ENCODE assay signal across 25 cellular contexts in the genomic region with DNA sequence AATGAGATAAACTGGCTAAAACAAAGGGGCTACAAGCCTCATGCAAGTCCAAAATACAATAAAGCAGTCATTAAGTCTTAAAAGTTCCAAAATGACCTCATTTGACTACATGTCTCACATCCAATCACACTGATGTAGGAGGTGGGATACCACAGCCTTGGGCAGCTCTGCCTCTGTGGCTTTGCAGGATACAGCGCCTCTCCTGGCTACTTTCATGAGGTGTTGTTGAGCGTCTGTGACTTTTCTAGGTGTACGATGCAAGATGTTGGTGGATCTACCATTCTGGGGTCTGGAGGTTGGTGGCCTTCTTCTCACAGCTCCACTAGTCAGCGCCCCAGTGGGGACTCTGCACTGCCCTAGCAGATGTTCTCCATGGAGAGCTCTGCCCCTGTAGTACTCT.
"Had no signal": no experiment of that assay in that cellular context is flagged by ENCODE, and none has a peak within 500 bp of the region (broad histone marks: within the 10 kb centered on the region; RNA-seq: fewer than 3 reads in every experiment).

No MANE protein-coding gene starts in this region.

- H3K27ac ChIP-seq: coronary artery, dorsolateral prefrontal cortex, epithelial cell of prostate, esophagus squamous epithelium, gastrocnemius medialis, heart right ventricle, left lung, lower lobe of right lung had no signal

- H3K27me3 ChIP-seq: dorsolateral prefrontal cortex, esophagus squamous epithelium, gastrocnemius medialis, heart right ventricle, left lung had no signal

- H3K4me1 ChIP-seq: esophagus squamous epithelium, gastrocnemius medialis, heart right ventricle, left lung, lower lobe of right lung had no signal

- ATAC-seq: esophagus mucosa; gastrocnemius medialis; heart right ventricle; left cardiac atrium; left lung; left ventricle myocardium superior; lower lobe of right lung; mucosa of descending colon; naive thymus-derived CD8-positive, alpha-beta T cell had no signal

- H3K4me3 Mint-ChIP-seq: mesothelial cell of epicardium; naive B cell; naive thymus-derived CD8-positive, alpha-beta T cell had no signal

- H3K27me3 Mint-ChIP-seq: naive B cell; naive thymus-derived CD8-positive, alpha-beta T cell had no signal

- H3K36me3 Mint-ChIP-seq: mesothelial cell of epicardium, naive B cell had no signal

- H3K4me1 Mint-ChIP-seq: mesothelial cell of epicardium; naive B cell; naive thymus-derived CD8-positive, alpha-beta T cell had no signal

- DNase-seq: dermis blood vessel endothelial cell; dorsolateral prefrontal cortex; effector CD4-positive, alpha-beta T cell; effector memory CD4-positive, alpha-beta T cell; erythroblast; esophagus squamous epithelium; foreskin fibroblast; foreskin melanocyte; gastrocnemius medialis; glutamatergic neuron; head of caudate nucleus; heart right ventricle; hippocampal formation; left cardiac atrium; left lung; left ventricle myocardium superior; lower lobe of right lung; mesenchymal stem cell; mucosa of descending colon; naive B cell; naive thymus-derived CD8-positive, alpha-beta T cell had no signal

- H3K36me3 ChIP-seq: esophagus squamous epithelium, gastrocnemius medialis, heart right ventricle, left lung, lower lobe of right lung had no signal

- H3K27ac Mint-ChIP-seq: mesothelial cell of epicardium; naive B cell; naive thymus-derived CD8-positive, alpha-beta T cell had no signal

- H3K4me3 ChIP-seq: coronary artery, dorsolateral prefrontal cortex, esophagus squamous epithelium, gastrocnemius medialis, heart right ventricle, left lung, lower lobe of right lung, mucosa of descending colon had no signal

- H3K9me3 ChIP-seq: gastrocnemius medialis had no signal
